In the genomic region with DNA sequence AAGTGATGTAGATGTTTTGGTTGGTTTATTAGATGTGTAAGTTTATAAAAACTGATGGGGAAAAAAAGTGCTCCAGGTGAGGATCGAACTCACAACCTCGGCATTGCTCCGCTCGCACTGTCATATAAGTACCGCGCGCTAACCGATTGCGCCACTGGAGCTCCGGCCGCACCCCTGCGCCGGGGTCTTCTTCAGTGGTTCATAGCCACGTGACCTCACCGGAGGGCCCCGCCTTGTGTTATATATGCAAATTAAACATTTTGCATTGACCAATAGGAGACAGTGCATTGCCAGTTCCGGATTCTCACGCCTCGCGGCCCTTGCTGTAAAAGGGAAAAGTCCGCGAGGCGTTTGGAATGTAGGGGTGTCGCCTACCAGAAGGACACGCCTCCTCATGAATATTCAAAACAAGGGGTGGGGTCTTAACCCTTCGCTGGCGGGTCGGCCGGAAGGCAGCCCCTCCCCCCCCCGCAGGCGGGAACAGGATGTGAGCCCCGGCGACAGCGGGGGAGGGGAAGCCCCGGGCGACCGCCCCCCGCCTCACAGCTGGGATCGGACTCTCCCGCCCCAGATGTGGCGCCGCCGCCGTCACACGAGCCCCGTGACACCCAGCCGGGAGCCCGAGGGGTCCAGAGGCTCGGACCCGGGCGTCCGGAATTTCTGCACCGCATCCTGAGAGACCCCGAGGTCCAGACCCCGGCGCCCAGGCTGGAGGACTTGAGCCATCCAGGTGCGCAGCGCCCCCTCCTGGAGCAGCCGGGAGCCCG, we compare ENCODE assay signal across 8 cellular contexts. TPM values are rescaled to one million over a fixed set of nuclear protein-coding genes. Genes with fewer than 3 reads are reported as not detected.
A peak's percentile ranks its signal among the peaks of the same experiment; 100 is the strongest.
DNase-seq lines count a peak whose midpoint lies in the region; ATAC-seq and TF ChIP-seq lines count a peak whose summit lies in the region.

TSS of gene PLEKHG2 (plus strand) at position 570 of the 767 bp plus-strand sequence. CDS start 1,418 bp downstream, outside the sequence.

- peak within 1 kb of the TSS; percentile 96 for H3K4me3 ChIP-seq in GM08714 (ENCODE audit: low read length)
- H3K4me3 ChIP-seq in NB4 (ENCODE audit: low read depth, low read length): peak within 1 kb of the TSS; percentile 65
- peak within 1 kb of the TSS; percentile 99 for H3K4me3 ChIP-seq in SK-N-MC
- H3K4me3 ChIP-seq in gastroesophageal sphincter: peak within 1 kb of the TSS; percentile 85 to 90
- peak within 1 kb of the TSS; percentile 93 for H3K4me3 ChIP-seq in suprapubic skin

- peak; percentile 35 for TF ChIP-seq POLR2A in NB4 (IDR thresholded peaks at IDR 0.05; ENCODE audit: extremely low read depth, insufficient read length)
- TF ChIP-seq POLR2A in gastroesophageal sphincter (IDR thresholded peaks at IDR 0.05): peak; percentile 97 to 99
- TF ChIP-seq POLR2A in suprapubic skin (IDR thresholded peaks at IDR 0.05): peak; percentile 94 to 97

- H3K4me3 Mint-ChIP-seq in HFFc6: peak within 1 kb of the TSS; percentile 98
- peak within 1 kb of the TSS; percentile 90 for H3K4me3 Mint-ChIP-seq in activated naive CD4-positive, alpha-beta T cell treated with anti-CD3 and anti-CD28 coated beads, Interleukin-2, amount 10 ng/mL, durations not matched to agents 7 days and 5 days

- TF ChIP-seq CTCF in HFFc6 (IDR thresholded peaks at IDR 0.05) (peak; percentile 94), NB4 (IDR thresholded peaks at IDR 0.05; ENCODE audit: low read depth, low read length) (peak; percentile 49), gastroesophageal sphincter (IDR thresholded peaks at IDR 0.05) (peak in 3 of 4 experiments; percentile 89 to 94 (median 93)), suprapubic skin (IDR thresholded peaks at IDR 0.05) (peak; percentile 67 to 83)

- H3K27ac ChIP-seq in SK-N-MC (peak within 1 kb of the TSS; percentile 87), gastroesophageal sphincter (peak within 1 kb of the TSS; percentile 99 to 100 (median 99)), suprapubic skin (peak within 1 kb of the TSS; percentile 100)

- H3K9ac ChIP-seq in SK-N-MC (ENCODE audit: insufficient read length): peak within 1 kb of the TSS; percentile 93

- no peaks in the 10 kb centered on the region for H3K27me3 ChIP-seq in gastroesophageal sphincter
- no peaks in the 10 kb centered on the region for H3K27me3 ChIP-seq in suprapubic skin

- H3K27ac Mint-ChIP-seq in HFFc6: peak within 1 kb of the TSS; percentile 92
- peak within 1 kb of the TSS; percentile 92 for H3K27ac Mint-ChIP-seq in activated naive CD4-positive, alpha-beta T cell treated with anti-CD3 and anti-CD28 coated beads, Interleukin-2, amount 10 ng/mL, durations not matched to agents 7 days and 5 days

- H3K9me3 Mint-ChIP-seq in HFFc6: peaks cover 18% of the 10 kb centered on the region
- H3K9me3 Mint-ChIP-seq in activated naive CD4-positive, alpha-beta T cell treated with anti-CD3 and anti-CD28 coated beads, Interleukin-2, amount 10 ng/mL, durations not matched to agents 7 days and 5 days: no peaks in the 10 kb centered on the region

- H3K27me3 Mint-ChIP-seq in HFFc6 (ENCODE audit: insufficient read depth): peaks cover 51% of the 10 kb centered on the region
- H3K27me3 Mint-ChIP-seq in activated naive CD4-positive, alpha-beta T cell treated with anti-CD3 and anti-CD28 coated beads, Interleukin-2, amount 10 ng/mL, durations not matched to agents 7 days and 5 days: peaks cover 5% of the 10 kb centered on the region

- H3K9me3 ChIP-seq in SK-N-MC (ENCODE audit: low read depth, low read length) (no peaks in the 10 kb centered on the region), gastroesophageal sphincter (no peaks in the 10 kb centered on the region), suprapubic skin (no peaks in the 10 kb centered on the region)

- ATAC-seq in gastroesophageal sphincter: peak; percentile 55

- TF ChIP-seq EP300 in gastroesophageal sphincter (IDR thresholded peaks at IDR 0.05) (no peak), suprapubic skin (IDR thresholded peaks at IDR 0.05) (no peak)

- H3K36me3 ChIP-seq in SK-N-MC (ENCODE audit: insufficient read depth, low read length) (peaks cover 16% of the 10 kb centered on the region), gastroesophageal sphincter (peaks cover 4 to 31% of the 10 kb centered on the region in 2 donors), suprapubic skin (peaks cover 19% of the 10 kb centered on the region)

- 0% methylated on average over 15 to 16 of the region's 60 CpGs for WGBS in gastroesophageal sphincter (ENCODE audit: low coverage in 1 of 2), 2 donors
- 0% methylated on average over 22 of the region's 60 CpGs for WGBS in suprapubic skin

- peaks cover 23% of the 10 kb centered on the region for H3K36me3 Mint-ChIP-seq in HFFc6 (ENCODE audit: low read depth)
- peaks cover 44% of the 10 kb centered on the region for H3K36me3 Mint-ChIP-seq in activated naive CD4-positive, alpha-beta T cell treated with anti-CD3 and anti-CD28 coated beads, Interleukin-2, amount 10 ng/mL, durations not matched to agents 7 days and 5 days

- H3K4me1 ChIP-seq in gastroesophageal sphincter (peaks cover 0 to 57% (median 24%) of the 10 kb centered on the region in 3 donors), suprapubic skin (peaks cover 45% of the 10 kb centered on the region)

- peaks cover 54% of the 10 kb centered on the region for H3K4me1 Mint-ChIP-seq in HFFc6 (ENCODE audit: low read depth)
- peaks cover 37% of the 10 kb centered on the region for H3K4me1 Mint-ChIP-seq in activated naive CD4-positive, alpha-beta T cell treated with anti-CD3 and anti-CD28 coated beads, Interleukin-2, amount 10 ng/mL, durations not matched to agents 7 days and 5 days

- DNase-seq in HFFc6 (peak; percentile 99), NB4 (ENCODE audit: low read depth) (peak; percentile 97), SK-N-MC (ENCODE audit: low read depth, low spot score) (peak; percentile 100), non-pigmented ciliary epithelial cell (ENCODE audit: low read depth) (peak; percentile 99), suprapubic skin (ENCODE audit: low spot score in 2 of 2) (peak; percentile 99)
- DNase-seq in activated naive CD4-positive, alpha-beta T cell treated with anti-CD3 and anti-CD28 coated beads, Interleukin-2, amount 10 ng/mL, durations not matched to agents 7 days and 5 days: peak; percentile 97

- CTCF ChIA-PET in activated naive CD4-positive, alpha-beta T cell treated with anti-CD3 and anti-CD28 coated beads, Interleukin-2, amount 10 ng/mL, durations not matched to agents 7 days and 5 days (lab: Charles Lee): interaction anchor here (1.1 to 2.3 kb wide), 10 partner anchors 10 to 287 kb away, joined by 3 to 96 read pairs (median 6); partner anchors contain the start of genes MED29, PAF1, RPS16 and SAMD4B

RNA-seq across cellular contexts. Expression of gene PLEKHG2, which starts in this region (rescaled TPM):
- total RNA-seq in HFFc6 (2021; fragmentation: NEBNext Ultra II Directional; extraction: Animal tissue kit (Norgen Biotek cat#: 25700)): 10 to 100 TPM; 38.3 to 56.0 (median 45.7) TPM
- 10 to 100 TPM; 19.5 to 35.3 (median 23.4) TPM for total RNA-seq in gastroesophageal sphincter
- total RNA-seq in suprapubic skin: 10 to 100 TPM in 1 of 4 donors, 1 to 10 TPM in 3; 6.4 to 29.9 (median 7.7) TPM

Comparison
In these comparisons a context has a peak if more than half of its experiments do, and no peak if none do; other contexts are left out.
1. Peak in every context shown above with its lines: DNase-seq, ATAC-seq, H3K4me3 ChIP-seq and H3K27ac ChIP-seq.
2. POLR2A ChIP-seq: peak in every context shown above with its lines; median percentile 98 in gastroesophageal sphincter; 96 in suprapubic skin; 35 in NB4.